ENCODE assay signal across 1 cellular context in the genomic region with DNA sequence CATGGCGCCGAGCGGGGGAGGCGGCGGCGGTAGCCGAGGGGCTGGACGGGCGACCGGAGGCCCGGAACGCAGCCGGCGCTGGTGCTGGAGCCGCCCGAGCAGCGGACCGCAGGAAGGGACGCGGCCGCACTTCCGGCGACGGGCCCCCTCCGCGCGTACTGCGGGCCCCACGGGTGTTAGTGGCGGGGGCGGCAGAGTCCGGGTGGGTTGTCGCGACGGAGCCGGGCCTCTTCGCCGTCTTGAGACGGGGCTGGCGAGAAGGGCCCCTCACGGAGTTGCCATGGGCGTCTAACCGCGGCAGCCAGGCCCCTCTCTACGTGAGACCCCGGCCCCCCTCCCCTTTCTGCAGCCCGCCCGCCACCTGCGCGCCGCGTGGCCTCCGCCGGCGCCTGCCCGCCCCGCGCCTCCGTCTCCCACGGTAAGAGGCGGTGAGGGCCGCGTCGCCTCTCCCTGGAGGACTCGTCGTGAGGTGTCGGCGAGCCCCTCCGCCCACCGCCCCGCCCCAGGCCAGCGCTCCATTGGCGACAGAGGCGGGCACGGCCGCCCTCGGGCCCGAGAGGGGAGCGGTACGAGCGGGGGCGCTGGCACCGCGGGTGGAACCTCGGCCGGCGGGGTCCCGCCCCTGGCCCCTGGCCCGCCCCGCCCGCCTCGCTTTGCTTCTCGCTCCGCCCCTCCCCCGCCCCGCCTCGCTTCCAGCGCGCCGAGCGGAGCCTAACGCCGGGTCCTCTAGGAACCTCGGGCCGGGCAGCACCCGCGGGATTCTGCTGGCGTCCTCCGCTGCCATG.
TF ChIP-seq lines count a peak whose summit lies in the region.

A gene with protein sequence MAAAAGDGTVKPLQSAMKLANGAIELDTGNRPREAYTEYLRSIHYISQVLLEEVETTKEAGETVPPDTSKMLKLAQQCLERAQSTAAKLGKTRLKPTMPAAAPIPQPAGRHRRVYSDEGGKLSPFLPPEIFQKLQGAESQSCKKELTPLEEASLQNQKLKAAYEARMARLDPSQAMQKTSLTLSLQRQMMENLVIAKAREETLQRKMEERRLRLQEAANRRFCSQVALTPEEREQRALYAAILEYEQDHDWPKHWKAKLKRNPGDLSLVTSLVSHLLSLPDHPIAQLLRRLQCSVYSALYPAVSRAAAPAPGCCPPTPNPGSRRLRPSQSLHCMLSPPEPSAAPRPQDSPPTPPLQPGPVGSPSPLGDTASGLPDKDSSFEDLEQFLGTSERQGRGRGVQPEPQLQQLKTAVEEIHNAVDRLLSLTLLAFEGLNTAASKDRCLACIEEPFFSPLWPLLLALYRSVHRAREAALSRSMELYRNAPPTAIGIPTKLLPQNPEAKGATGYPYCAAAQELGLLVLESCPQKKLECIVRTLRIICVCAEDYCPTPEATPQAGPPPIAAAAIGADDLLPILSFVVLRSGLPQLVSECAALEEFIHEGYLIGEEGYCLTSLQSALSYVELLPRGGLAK (minus strand): TSS at position 40 of the 785 bp plus-strand sequence. CDS start 37 bp downstream, at position 3.
ZNF276 (plus strand) TSS at position 679 of the 785 bp plus-strand sequence; CDS start at position 783, 104 bp downstream.

TF ChIP-seq in HepG2, 621 proteins besides CTCF, POLR2A, EP300 and RAD21 (continued from another document):
- TF ChIP-seq, protein P1, sequence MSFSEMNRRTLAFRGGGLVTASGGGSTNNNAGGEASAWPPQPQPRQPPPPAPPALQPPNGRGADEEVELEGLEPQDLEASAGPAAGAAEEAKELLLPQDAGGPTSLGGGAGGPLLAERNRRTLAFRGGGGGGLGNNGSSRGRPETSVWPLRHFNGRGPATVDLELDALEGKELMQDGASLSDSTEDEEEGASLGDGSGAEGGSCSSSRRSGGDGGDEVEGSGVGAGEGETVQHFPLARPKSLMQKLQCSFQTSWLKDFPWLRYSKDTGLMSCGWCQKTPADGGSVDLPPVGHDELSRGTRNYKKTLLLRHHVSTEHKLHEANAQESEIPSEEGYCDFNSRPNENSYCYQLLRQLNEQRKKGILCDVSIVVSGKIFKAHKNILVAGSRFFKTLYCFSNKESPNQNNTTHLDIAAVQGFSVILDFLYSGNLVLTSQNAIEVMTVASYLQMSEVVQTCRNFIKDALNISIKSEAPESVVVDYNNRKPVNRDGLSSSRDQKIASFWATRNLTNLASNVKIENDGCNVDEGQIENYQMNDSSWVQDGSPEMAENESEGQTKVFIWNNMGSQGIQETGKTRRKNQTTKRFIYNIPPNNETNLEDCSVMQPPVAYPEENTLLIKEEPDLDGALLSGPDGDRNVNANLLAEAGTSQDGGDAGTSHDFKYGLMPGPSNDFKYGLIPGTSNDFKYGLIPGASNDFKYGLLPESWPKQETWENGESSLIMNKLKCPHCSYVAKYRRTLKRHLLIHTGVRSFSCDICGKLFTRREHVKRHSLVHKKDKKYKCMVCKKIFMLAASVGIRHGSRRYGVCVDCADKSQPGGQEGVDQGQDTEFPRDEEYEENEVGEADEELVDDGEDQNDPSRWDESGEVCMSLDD (CRISPR knock-in tag; IDR thresholded peaks at IDR 0.05; ENCODE audit: borderline replicate concordance) = no peak; the same call in 1 of the 2 replicates
- TF ChIP-seq ZFP91 (CRISPR knock-in tag; IDR thresholded peaks at IDR 0.05; ENCODE audit: borderline replicate concordance) (peak; percentile 84), SRF (IDR thresholded peaks at IDR 0.05; ENCODE audit: low read depth, low read length) (peak; percentile 60), PLSCR1 (CRISPR knock-in tag; IDR thresholded peaks at IDR 0.05; ENCODE audit: borderline replicate concordance) (peak; percentile 25; the same call in 1 of the 2 replicates), MEF2D (CRISPR knock-in tag; IDR thresholded peaks at IDR 0.05) (no peak), ZNF512B (CRISPR knock-in tag; IDR thresholded peaks at IDR 0.05; ENCODE audit: borderline replicate concordance) (no peak)
